26 cellular contexts compared by ENCODE assay signal in genomic region chr13:98906746-98907502, GRCh38.
A peak's percentile ranks its signal among the peaks of the same experiment; 100 is the strongest.
DNase-seq lines count a peak whose midpoint lies in the region; ATAC-seq, FAIRE-seq and TF ChIP-seq lines count a peak whose summit lies in the region.
"Had no signal": no experiment of that assay in that cellular context is flagged by ENCODE, and none has a peak within 500 bp of the region (broad histone marks: within the 10 kb centered on the region; RNA-seq: fewer than 3 reads in every experiment).

No MANE protein-coding gene starts in this region.

- no peaks in the 10 kb centered on the region for H3K27me3 Mint-ChIP-seq in CD4-positive, CD25-positive, alpha-beta regulatory T cell
- H3K27me3 Mint-ChIP-seq in endodermal cell (ENCODE audit: insufficient read depth) = no peaks in the 10 kb centered on the region
- no peaks in the 10 kb centered on the region for H3K27me3 Mint-ChIP-seq in Calu3 (ENCODE audit: unreplicated experiment)

- no peak for TF ChIP-seq CTCF in endodermal cell (conservative IDR thresholded peaks at IDR 0.05)
- TF ChIP-seq CTCF in Calu3 (IDR thresholded peaks at IDR 0.05; ENCODE audit: unreplicated experiment) = no peak

- H3K36me3 Mint-ChIP-seq in CD4-positive, CD25-positive, alpha-beta regulatory T cell = peaks cover 37% of the 10 kb centered on the region
- H3K36me3 Mint-ChIP-seq in endodermal cell (ENCODE audit: low read depth) (peaks cover 3% of the 10 kb centered on the region), Calu3 (ENCODE audit: insufficient read depth, unreplicated experiment) (no peaks in the 10 kb centered on the region)
- H3K36me3 Mint-ChIP-seq: CD14-positive monocyte had no signal

- CTCF ChIA-PET in Calu3 (lab: Charles Lee) = no interaction called here

- H3K36me3 ChIP-seq in CD4-positive, CD25-positive, alpha-beta regulatory T cell (ENCODE audit: control insufficient read depth, insufficient read depth, low read length) = peaks cover 12% of the 10 kb centered on the region
- no peaks in the 10 kb centered on the region for H3K36me3 ChIP-seq in endodermal cell (ENCODE audit: control insufficient read depth, insufficient read depth, low read length)
- H3K36me3 ChIP-seq: BE2C had no signal

- H3K4me3 Mint-ChIP-seq in CD4-positive, CD25-positive, alpha-beta regulatory T cell = no peak overlapping the region
- H3K4me3 Mint-ChIP-seq in endodermal cell = no peak overlapping the region
- no peak overlapping the region for H3K4me3 Mint-ChIP-seq in Calu3 (ENCODE audit: low read depth, unreplicated experiment)
- H3K4me3 Mint-ChIP-seq: CD14-positive monocyte; CD8-positive, alpha-beta T cell had no signal

- no peak for ATAC-seq in CD4-positive, CD25-positive, alpha-beta regulatory T cell (ENCODE audit: low read depth in 2 of 2)
- ATAC-seq in activated CD4-positive, CD25-positive, alpha-beta regulatory T cell treated with anti-CD3 and anti-CD28 coated beads, Interleukin-2, amount 50 U/mL, for 24 hours = no peak
- no peak for ATAC-seq in GM18867 (IDR thresholded peaks at IDR 0.05; ENCODE audit: unreplicated experiment)
- ATAC-seq: A549; CD8-positive, alpha-beta T cell had no signal

- H3K27ac Mint-ChIP-seq in CD4-positive, CD25-positive, alpha-beta regulatory T cell = peak overlapping the region in 2 of 3 donors; percentile 8 to 30
- H3K27ac Mint-ChIP-seq in endodermal cell (no peak overlapping the region), Calu3 (ENCODE audit: unreplicated experiment) (no peak overlapping the region)

- H3K9ac ChIP-seq in endodermal cell (ENCODE audit: extremely low read depth, low read length, poor library complexity, severe bottlenecking) = no peak overlapping the region
- H3K9ac ChIP-seq: BLaER1 treated with 17β-estradiol and CSF1 and Interleukin-3, amounts not matched to agents 10 nM and 100 nM; GM23248 had no signal

- peak; percentile 5 for FAIRE-seq in GM12892 (lab: Jason Lieb, UNC)
- FAIRE-seq: A549, GM12891, GM19239, H1 had no signal

- no peak for TF ChIP-seq POLR2A in GM12892 (IDR thresholded peaks at IDR 0.05; ENCODE audit: low read depth, low read length)

- no peak for DNase-seq in CD4-positive, CD25-positive, alpha-beta regulatory T cell
- DNase-seq in GM12892 (ENCODE audit: insufficient read length) = no peak
- no peak for DNase-seq in endodermal cell
- DNase-seq in pons (ENCODE audit: low spot score) = peak; percentile 82
- DNase-seq in Calu3 = no peak
- no peak for DNase-seq in EL
- DNase-seq: 8988T; ACHN; AML-193; BE2C; Caco-2; CD8-positive, alpha-beta T cell; DMS 273 treated with DMSO at 0.1 percent for 48 hours; DMS79; GF-D8; GM23248; H7; HCEC 1CT had no signal

- H3K9me3 Mint-ChIP-seq in CD4-positive, CD25-positive, alpha-beta regulatory T cell = peaks cover 0 to 2% (median 0%) of the 10 kb centered on the region in 7 donors
- H3K9me3 Mint-ChIP-seq in endodermal cell (no peaks in the 10 kb centered on the region), Calu3 (ENCODE audit: low read depth, unreplicated experiment) (no peaks in the 10 kb centered on the region)
- H3K9me3 Mint-ChIP-seq: CD8-positive, alpha-beta T cell had no signal

- peaks cover 10% of the 10 kb centered on the region for H3K4me1 ChIP-seq in CD4-positive, CD25-positive, alpha-beta regulatory T cell (ENCODE audit: control insufficient read depth, insufficient read depth, low read length, poor library complexity, severe bottlenecking)
- no peaks in the 10 kb centered on the region for H3K4me1 ChIP-seq in endodermal cell (ENCODE audit: control insufficient read depth, insufficient read depth, low read length)
- H3K4me1 ChIP-seq: BE2C had no signal

- no TSS peak for BruUV-seq in Calu3 (replicated peaks; lab: Mats Ljungman, UMichigan)

- intact Hi-C loops in Calu3 (cut with micrococcal nuclease; ENCODE audit: unreplicated experiment) = no loop called here

- no peak overlapping the region for H3K4me3 ChIP-seq in CD4-positive, CD25-positive, alpha-beta regulatory T cell (ENCODE audit: low read depth, low read length)
- H3K4me3 ChIP-seq in endodermal cell (ENCODE audit: low read length) = peak overlapping the region; percentile 5
- H3K4me3 ChIP-seq: A549; BLaER1 treated with 17β-estradiol and CSF1 and Interleukin-3, amounts not matched to agents 10 nM and 100 nM; GM23248 had no signal

- WGBS in endodermal cell (ENCODE audit: insufficient coverage in 1 of 2, insufficient read length in 1 of 2), 2 experiments = 96% methylated on average over 5 to 8 of the region's 8 CpGs

- no peak overlapping the region for H3K27ac ChIP-seq in CD4-positive, CD25-positive, alpha-beta regulatory T cell (ENCODE audit: insufficient read depth, low read length, poor library complexity, severe bottlenecking)
- H3K27ac ChIP-seq in endodermal cell (ENCODE audit: low read depth, low read length) = no peak overlapping the region
- H3K27ac ChIP-seq: A549; BLaER1 treated with 17β-estradiol and CSF1 and Interleukin-3, amounts not matched to agents 10 nM and 100 nM; GM23248 had no signal

- no peaks in the 10 kb centered on the region for H3K27me3 ChIP-seq in CD4-positive, CD25-positive, alpha-beta regulatory T cell (ENCODE audit: control insufficient read depth, insufficient read depth, low read length)
- no peaks in the 10 kb centered on the region for H3K27me3 ChIP-seq in endodermal cell (ENCODE audit: control insufficient read depth, insufficient read depth, low read length, poor library complexity, severe bottlenecking)
- H3K27me3 ChIP-seq: BLaER1 treated with 17β-estradiol and CSF1 and Interleukin-3, amounts not matched to agents 10 nM and 100 nM had no signal

- no peaks in the 10 kb centered on the region for H3K9me3 ChIP-seq in CD4-positive, CD25-positive, alpha-beta regulatory T cell (ENCODE audit: control insufficient read depth in 2 of 2, low read length in 2 of 2)
- no peaks in the 10 kb centered on the region for H3K9me3 ChIP-seq in endodermal cell (ENCODE audit: control insufficient read depth, low read length)
- H3K9me3 ChIP-seq: A549; BE2C; BLaER1 treated with 17β-estradiol and CSF1 and Interleukin-3, amounts not matched to agents 10 nM and 100 nM; Caco-2 had no signal

- H3K4me1 Mint-ChIP-seq in CD4-positive, CD25-positive, alpha-beta regulatory T cell = peaks cover 0 to 24% (median 17%) of the 10 kb centered on the region in 4 donors
- H3K4me1 Mint-ChIP-seq in endodermal cell (peaks cover 20% of the 10 kb centered on the region), Calu3 (ENCODE audit: low read depth, unreplicated experiment) (peaks cover 9% of the 10 kb centered on the region)

Comparison
In these comparisons a context has a peak if more than half of its experiments do, and no peak if none do; other contexts are left out.
1. H3K27ac Mint-ChIP-seq: peak in CD4-positive, CD25-positive, alpha-beta regulatory T cell (2 of 3); none in endodermal cell (single experiment) and Calu3 (single experiment).